In the genomic region with DNA sequence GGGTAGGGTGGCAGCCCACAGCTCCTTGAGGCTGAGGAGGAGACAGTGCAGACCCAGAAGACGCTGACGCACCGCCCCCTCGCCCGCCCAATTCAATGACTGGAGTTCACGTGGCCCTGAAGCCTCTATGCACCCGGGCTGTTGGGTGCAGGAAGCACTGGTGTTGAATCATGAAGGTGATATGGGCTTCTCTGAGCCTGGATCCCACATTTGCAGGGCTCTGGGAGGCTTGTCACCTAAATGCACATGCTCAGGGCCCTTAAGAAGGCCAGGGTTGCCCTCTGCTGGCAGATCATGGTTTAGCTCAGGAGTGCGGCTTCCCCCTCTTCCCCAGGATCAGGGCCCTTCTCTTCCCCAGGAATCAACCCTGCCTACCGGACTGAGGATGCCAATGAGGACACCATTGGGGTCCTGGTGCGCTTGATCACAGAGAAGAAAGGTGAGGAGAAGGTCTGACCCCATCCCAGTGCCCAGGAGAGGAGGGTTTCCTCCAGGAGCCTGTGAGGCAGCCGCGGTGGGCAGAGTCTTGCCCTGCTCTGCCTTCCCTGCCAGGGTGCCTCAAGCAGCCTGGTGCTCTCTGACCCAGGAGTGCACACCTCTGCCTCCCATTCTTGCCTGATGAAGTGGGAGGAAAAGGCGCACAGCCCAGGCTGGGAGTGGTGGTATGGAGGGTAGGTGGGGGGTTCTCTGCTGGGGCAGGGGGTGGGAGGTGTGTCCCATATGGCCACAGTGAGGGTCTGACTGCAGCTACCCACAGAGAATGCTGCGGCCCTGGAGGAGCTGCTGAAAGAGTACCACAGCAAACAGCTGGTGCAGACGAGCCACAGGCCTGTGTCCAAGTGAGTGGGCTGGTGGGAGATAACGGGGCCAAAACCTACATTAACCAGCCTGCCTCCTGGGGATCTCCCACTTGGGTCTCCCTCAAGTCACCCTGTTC, we compare ENCODE assay signal across 8 cellular contexts. TPM values are rescaled to one million over a fixed set of nuclear protein-coding genes. Genes with fewer than 3 reads are reported as not detected.
A peak's percentile ranks its signal among the peaks of the same experiment; 100 is the strongest.
DNase-seq lines count a peak whose midpoint lies in the region; ATAC-seq and TF ChIP-seq lines count a peak whose summit lies in the region.

No MANE protein-coding gene starts in this region.

- H2AFZ ChIP-seq in Karpas-422 (ENCODE audit: low read length) (no peak overlapping the region), parathyroid adenoma (no peak overlapping the region)

- H3K4me2 ChIP-seq in Karpas-422 (ENCODE audit: low read depth, low read length, poor library complexity, severe bottlenecking), result no peak overlapping the region
- no peak overlapping the region for H3K4me2 ChIP-seq in parathyroid adenoma (ENCODE audit: low read length)

- H3K9ac ChIP-seq in Karpas-422 (ENCODE audit: low read length), result peak overlapping the region; percentile 11; the same call in 1 of the 2 replicates
- H3K9ac ChIP-seq in parathyroid adenoma, result no peak overlapping the region

- H3K27ac ChIP-seq in Karpas-422 (ENCODE audit: low read length) (no peak overlapping the region), SJCRH30 (no peak overlapping the region), parathyroid adenoma (no peak overlapping the region), upper lobe of right lung (no peak overlapping the region)

- H3K27me3 ChIP-seq in Karpas-422 (ENCODE audit: low read length) (no peaks in the 10 kb centered on the region), SJCRH30 (no peaks in the 10 kb centered on the region), parathyroid adenoma (ENCODE audit: control insufficient read depth, insufficient read depth, low read length) (no peaks in the 10 kb centered on the region), upper lobe of right lung (no peaks in the 10 kb centered on the region)

- DNase-seq in Daoy (ENCODE audit: low read depth) (peak; percentile 76), Karpas-422 (peak; percentile 94), SJCRH30 (peak; percentile 68 to 81), germinal center (ENCODE audit: low spot score) (peak; percentile 82), upper lobe of right lung (peak; percentile 81)
- peak; percentile 10 to 58 (median 26) for DNase-seq in activated naive CD4-positive, alpha-beta T cell (lab: John Stamatoyannopoulos, UW)

- no peaks in the 10 kb centered on the region for H3K9me3 ChIP-seq in Karpas-422 (ENCODE audit: low read length)
- no peaks in the 10 kb centered on the region for H3K9me3 ChIP-seq in SJCRH30 (replicated peaks)
- no peaks in the 10 kb centered on the region for H3K9me3 ChIP-seq in parathyroid adenoma (ENCODE audit: control insufficient read depth, low read length)
- no peaks in the 10 kb centered on the region for H3K9me3 ChIP-seq in upper lobe of right lung

- peaks cover 15% of the 10 kb centered on the region for H3K36me3 ChIP-seq in Karpas-422 (ENCODE audit: insufficient read depth, low read length)
- H3K36me3 ChIP-seq in SJCRH30, result peaks cover 9% of the 10 kb centered on the region; the same call in 1 of the 2 replicates
- no peaks in the 10 kb centered on the region for H3K36me3 ChIP-seq in parathyroid adenoma (ENCODE audit: control insufficient read depth, insufficient read depth, low read length)
- peaks cover 7% of the 10 kb centered on the region for H3K36me3 ChIP-seq in upper lobe of right lung

- H3K4me1 ChIP-seq in Karpas-422 (ENCODE audit: low read length) (peaks cover 42% of the 10 kb centered on the region), SJCRH30 (peaks cover under 1% of the 10 kb centered on the region; the same call in 1 of the 2 replicates), parathyroid adenoma (no peaks in the 10 kb centered on the region), upper lobe of right lung (no peaks in the 10 kb centered on the region)

- no peaks in the 10 kb centered on the region for H3K9me2 ChIP-seq in Karpas-422 (replicated peaks; ENCODE audit: insufficient read depth, low read length)

- TF ChIP-seq CTCF in parathyroid adenoma (IDR thresholded peaks at IDR 0.05), result peak; percentile 64
- peak; percentile 77 for TF ChIP-seq CTCF in upper lobe of right lung (IDR thresholded peaks at IDR 0.05)

- intact Hi-C loops in upper lobe of right lung (cut with DNase I), result no loop called here

- H3K4me3 ChIP-seq in Karpas-422 (ENCODE audit: low read length) (no peak overlapping the region), SJCRH30 (no peak overlapping the region), parathyroid adenoma (ENCODE audit: low read depth, low read length) (no peak overlapping the region), upper lobe of right lung (no peak overlapping the region)

- peaks cover 25% of the 10 kb centered on the region for H3K79me2 ChIP-seq in Karpas-422 (ENCODE audit: low read length)
- no peaks in the 10 kb centered on the region for H3K79me2 ChIP-seq in parathyroid adenoma

- peaks cover 16% of the 10 kb centered on the region; the same call in 1 of the 2 replicates for H4K20me1 ChIP-seq in Karpas-422 (ENCODE audit: insufficient read depth, low read depth, low read length)

- ATAC-seq in upper lobe of right lung (peak; percentile 79), GM18519 (IDR thresholded peaks at IDR 0.05; ENCODE audit: low FRiP score, unreplicated experiment) (no peak)

RNA-seq across cellular contexts. Expression of a gene that starts 17.5 kb away (rescaled TPM):
- total RNA-seq in Daoy (2014; rRNA removed; shearing (Covaris generic)), result 10.3 and 11.2 TPM in 2 replicates
- total RNA-seq in Karpas-422 (2014; rRNA removed; shearing (Covaris generic); ENCODE audit: low replicate concordance), result 21.7 and 54.2 TPM in 2 replicates
- 8.7 and 10.1 TPM in 2 replicates for total RNA-seq in SJCRH30 (2014; rRNA removed; shearing (Covaris generic))
- total RNA-seq in upper lobe of right lung, result 11.7 TPM

Comparison
In these comparisons a context has a peak if more than half of its experiments do, and no peak if none do; other contexts are left out.
1. DNase-seq: peak in every context shown above with its lines; median percentile 94 in Karpas-422; 82 in germinal center; 81 in upper lobe of right lung; 76 in Daoy; 74 in SJCRH30; 26 in activated naive CD4-positive, alpha-beta T cell.